Comparison of ENCODE assay signal across 1 cellular context in genomic region chr11:46363031-46363407, GRCh38.
TF ChIP-seq lines count a peak whose summit lies in the region.

No MANE protein-coding gene starts in this region.

TF ChIP-seq in endothelial cell of umbilical vein, 7 proteins besides CTCF, POLR2A, EP300 and RAD21:
- TF ChIP-seq POLR2AphosphoS5 (IDR thresholded peaks at IDR 0.05; ENCODE audit: insufficient read depth, low read depth, low read length) (no peak), MAX (IDR thresholded peaks at IDR 0.05; ENCODE audit: insufficient read depth, insufficient read length) (no peak), MYC (IDR thresholded peaks at IDR 0.05; ENCODE audit: low read depth, low read length) (no peak), GATA2 (IDR thresholded peaks at IDR 0.05; ENCODE audit: insufficient read depth, insufficient read length, low read depth, low read length) (no peak), EZH2 (IDR thresholded peaks at IDR 0.05; ENCODE audit: borderline replicate concordance, low read depth, low read length, severe bottlenecking) (no peak), FOS (IDR thresholded peaks at IDR 0.05; ENCODE audit: borderline replicate concordance, insufficient read depth, low read length) (no peak), JUN (IDR thresholded peaks at IDR 0.05; ENCODE audit: borderline replicate concordance, insufficient read depth, insufficient read length, low read depth) (no peak)
